Comparison of ENCODE assay signal across 17 cellular contexts in genomic region chr13:27381601-27382000, GRCh38. TPM values are rescaled to one million over a fixed set of nuclear protein-coding genes. Genes with fewer than 3 reads are reported as not detected.
DNase-seq lines count a peak whose midpoint lies in the region; ATAC-seq lines count a peak whose summit lies in the region.
"Had no signal": no experiment of that assay in that cellular context is flagged by ENCODE, and none has a peak within 500 bp of the region (broad histone marks: within the 10 kb centered on the region; RNA-seq: fewer than 3 reads in every experiment).

No MANE protein-coding gene starts in this region.

- H2BK120ac ChIP-seq in mesendoderm (ENCODE audit: low read depth, low read length) (no peak overlapping the region), neuronal stem cell (ENCODE audit: low read depth, low read length) (no peak overlapping the region)

- H2BK15ac ChIP-seq in mesendoderm (replicated peaks; ENCODE audit: low read depth) (no peak overlapping the region), neuronal stem cell (ENCODE audit: low read length) (no peak overlapping the region)

- H3K36me3 ChIP-seq in HUES6 (ENCODE audit: control insufficient read depth, insufficient read depth, low read length) (no peaks in the 10 kb centered on the region), mesendoderm (ENCODE audit: control insufficient read depth, insufficient read depth, low read length) (no peaks in the 10 kb centered on the region), neuronal stem cell (replicated peaks in 1 of 2; ENCODE audit: control insufficient read depth in 2 of 2, insufficient read depth in 2 of 2, low read length in 2 of 2) (no peaks in the 10 kb centered on the region)
- H3K36me3 ChIP-seq: BLaER1 had no signal

- no peak overlapping the region for H4K8ac ChIP-seq in mesendoderm (ENCODE audit: low read depth, low read length)
- no peak overlapping the region for H4K8ac ChIP-seq in neuronal stem cell (ENCODE audit: low read depth, low read length)

- WGBS in mesendoderm (ENCODE audit: extremely low coverage, insufficient coverage, low lambda C conversion rate) = no CpG with 5 or more reads among the region's 17 CpGs
- WGBS in neuronal stem cell (ENCODE audit: extremely low coverage in 2 of 2, insufficient read length in 2 of 2, insufficient replicate concordance in 1 of 2), 2 donors = no CpG with 5 or more reads among the region's 17 CpGs

- H3K4ac ChIP-seq in mesendoderm (ENCODE audit: low read depth, low read length) (no peak overlapping the region), neuronal stem cell (ENCODE audit: low read length) (no peak overlapping the region)

- H3K18ac ChIP-seq in mesendoderm (ENCODE audit: low read length) (no peak overlapping the region), neuronal stem cell (ENCODE audit: low read length) (no peak overlapping the region)

- H4K91ac ChIP-seq in neuronal stem cell (ENCODE audit: low read depth, low read length, poor library complexity) = no peak overlapping the region

- H3K9me3 ChIP-seq in HUES6 (ENCODE audit: control insufficient read depth, insufficient read depth, low read depth, low read length) (no peaks in the 10 kb centered on the region), neuronal stem cell (replicated peaks in 1 of 2; ENCODE audit: control insufficient read depth in 2 of 2, insufficient read depth in 1 of 2, low read depth in 1 of 2, low read length in 2 of 2) (no peaks in the 10 kb centered on the region)
- H3K9me3 ChIP-seq: BLaER1 had no signal

- H4K5ac ChIP-seq in mesendoderm (ENCODE audit: low read length) = no peak overlapping the region

- peak overlapping the region; percentile 62 for H3K56ac ChIP-seq in mesendoderm (ENCODE audit: low read length)

- H3K27me3 ChIP-seq in HUES6 (ENCODE audit: control insufficient read depth, insufficient read depth, low read length) (no peaks in the 10 kb centered on the region), mesendoderm (ENCODE audit: insufficient read depth, low read length, poor library complexity) (no peaks in the 10 kb centered on the region), neuronal stem cell (ENCODE audit: control insufficient read depth in 3 of 3, insufficient read depth in 3 of 3, low read depth in 1 of 3, low read length in 3 of 3) (peaks cover 0 to 15% (median 0%) of the 10 kb centered on the region in 3 experiments)
- H3K27me3 ChIP-seq: BLaER1 had no signal

- ATAC-seq in HG03460 (IDR thresholded peaks at IDR 0.05; ENCODE audit: unreplicated experiment) = no peak
- no peak for ATAC-seq in HG03097 (IDR thresholded peaks at IDR 0.05; ENCODE audit: low FRiP score, unreplicated experiment)
- ATAC-seq: GM12878, HCT116, K562 had no signal

- H3K79me1 ChIP-seq in mesendoderm (ENCODE audit: low read length) = no peaks in the 10 kb centered on the region
- H3K79me1 ChIP-seq in neuronal stem cell (ENCODE audit: low read depth, low read length) = no peaks in the 10 kb centered on the region

- peak overlapping the region; percentile 80 for H2AFZ ChIP-seq in neuronal stem cell (ENCODE audit: low read length)

- peak overlapping the region; percentile 26 for H3K9ac ChIP-seq in HUES6 (ENCODE audit: low read length)
- no peak overlapping the region for H3K9ac ChIP-seq in mesendoderm (ENCODE audit: low read length)
- no peak overlapping the region for H3K9ac ChIP-seq in neuronal stem cell (ENCODE audit: low read depth, low read length, poor library complexity)
- H3K9ac ChIP-seq: BLaER1 had no signal

- H3K4me2 ChIP-seq in mesendoderm (ENCODE audit: low read length) (no peak overlapping the region), neuronal stem cell (ENCODE audit: insufficient read depth, low read length, poor library complexity, severe bottlenecking) (no peak overlapping the region)
- H3K4me2 ChIP-seq: BLaER1 had no signal

- no peak overlapping the region for H2AK5ac ChIP-seq in mesendoderm (ENCODE audit: low read length)
- no peak overlapping the region for H2AK5ac ChIP-seq in neuronal stem cell (ENCODE audit: low read depth, low read length)

- H3K14ac ChIP-seq in neuronal stem cell (ENCODE audit: low read length) = no peak overlapping the region

- H3K4me1 ChIP-seq in HUES6 (ENCODE audit: control insufficient read depth, insufficient read depth, low read length) (peaks cover 30% of the 10 kb centered on the region), mesendoderm (ENCODE audit: control insufficient read depth, low read depth, low read length) (peaks cover 20% of the 10 kb centered on the region), neuronal stem cell (ENCODE audit: control insufficient read depth in 2 of 2, insufficient read depth in 1 of 2, low read depth in 1 of 2, low read length in 2 of 2) (peaks cover 8% of the 10 kb centered on the region in 2 donors)

- H3K79me2 ChIP-seq in mesendoderm (ENCODE audit: control insufficient read depth, insufficient read depth, low read length) = no peaks in the 10 kb centered on the region

- H2BK12ac ChIP-seq in neuronal stem cell (ENCODE audit: low read length) = no peak overlapping the region

- H3K27ac ChIP-seq in HUES6 (ENCODE audit: low read depth, low read length) (no peak overlapping the region), mesendoderm (ENCODE audit: low read depth, low read length) (no peak overlapping the region), neuronal stem cell (replicated peaks; ENCODE audit: low read length) (no peak overlapping the region)
- H3K27ac ChIP-seq: BLaER1 had no signal

- H2BK5ac ChIP-seq in mesendoderm (ENCODE audit: low read length) (no peak overlapping the region), neuronal stem cell (ENCODE audit: low read length) (no peak overlapping the region)

- DNase-seq in ELF-1 (ENCODE audit: low read depth, low spot score) (peak; percentile 81), mesendoderm (no peak), neuronal stem cell (ENCODE audit: low spot score) (no peak), DMS153 treated with DMSO at 0.1 percent for 48 hours (lab: John Stamatoyannopoulos, UW; ENCODE audit: unreplicated experiment) (no peak)
- DNase-seq in activated CD4-positive, alpha-beta T cell treated with anti-CD3 and anti-CD28 coated beads, Interleukin-2, amount 50 U/mL, for 4 hours = no peak
- DNase-seq: 8988T; CD4-positive, alpha-beta memory T cell; DMS153; DMS79 treated with DMSO at 0.1 percent for 48 hours; HFFc6 had no signal

- H3K4me3 ChIP-seq in HUES6 (ENCODE audit: low read depth, low read length) (no peak overlapping the region), mesendoderm (ENCODE audit: low read length) (no peak overlapping the region), neuronal stem cell (ENCODE audit: low read length in 2 of 2) (no peak overlapping the region)
- H3K4me3 ChIP-seq: BLaER1, GM12878, K562 had no signal

- H3K23ac ChIP-seq in mesendoderm (ENCODE audit: low read length) (no peak overlapping the region), neuronal stem cell (ENCODE audit: low read depth, low read length, poor library complexity) (no peak overlapping the region)

RNA-seq across cellular contexts. Expression of gene GTF3A, which starts 42.8 kb away (rescaled TPM):
- 93.6 TPM for polyA plus RNA-seq in mesendoderm (2013, experiment 1 of 2)
- polyA plus RNA-seq in mesendoderm (2013, experiment 2 of 2) = 97.5 TPM
- polyA plus RNA-seq in neuronal stem cell (2013, experiment 1 of 2) = 99.1 TPM
- 101 TPM for polyA plus RNA-seq in neuronal stem cell (2013, experiment 2 of 2)
